ENCODE assay signal across 1 cellular context in the genomic region with DNA sequence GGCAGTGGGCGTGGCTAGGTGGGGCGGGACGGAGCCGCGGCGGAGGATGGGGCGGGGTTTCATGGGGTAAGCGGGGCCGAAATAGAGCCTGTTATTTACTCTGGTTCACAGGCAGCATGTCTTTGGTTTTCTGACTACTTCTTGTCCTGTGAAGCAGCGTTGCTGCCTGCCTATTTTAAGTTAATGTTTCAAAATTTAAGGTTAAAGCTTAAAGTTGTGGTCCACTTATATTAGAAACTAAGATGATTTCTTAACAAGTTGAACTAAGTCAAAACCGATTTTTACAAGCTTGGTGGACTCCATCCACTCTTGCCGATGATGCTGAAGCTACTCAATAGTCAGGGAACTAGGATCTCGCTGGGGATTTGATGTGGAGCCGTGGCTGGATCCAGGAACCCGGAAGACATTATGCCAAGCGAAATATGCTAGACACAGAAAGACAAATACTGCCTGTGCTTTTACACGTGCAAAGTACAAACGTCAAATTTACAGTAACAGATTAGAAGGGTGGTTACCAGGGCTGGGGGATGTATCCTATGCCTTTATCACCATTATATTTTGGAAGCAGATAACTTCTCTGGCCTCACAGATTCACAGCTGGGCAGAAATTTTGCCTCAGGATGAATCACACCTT.
TF ChIP-seq lines count a peak whose summit lies in the region.

No MANE protein-coding gene starts in this region.

TF ChIP-seq in WTC11, 78 proteins besides CTCF, POLR2A, EP300 and RAD21 (continued from another document):
- TF ChIP-seq, protein P1, sequence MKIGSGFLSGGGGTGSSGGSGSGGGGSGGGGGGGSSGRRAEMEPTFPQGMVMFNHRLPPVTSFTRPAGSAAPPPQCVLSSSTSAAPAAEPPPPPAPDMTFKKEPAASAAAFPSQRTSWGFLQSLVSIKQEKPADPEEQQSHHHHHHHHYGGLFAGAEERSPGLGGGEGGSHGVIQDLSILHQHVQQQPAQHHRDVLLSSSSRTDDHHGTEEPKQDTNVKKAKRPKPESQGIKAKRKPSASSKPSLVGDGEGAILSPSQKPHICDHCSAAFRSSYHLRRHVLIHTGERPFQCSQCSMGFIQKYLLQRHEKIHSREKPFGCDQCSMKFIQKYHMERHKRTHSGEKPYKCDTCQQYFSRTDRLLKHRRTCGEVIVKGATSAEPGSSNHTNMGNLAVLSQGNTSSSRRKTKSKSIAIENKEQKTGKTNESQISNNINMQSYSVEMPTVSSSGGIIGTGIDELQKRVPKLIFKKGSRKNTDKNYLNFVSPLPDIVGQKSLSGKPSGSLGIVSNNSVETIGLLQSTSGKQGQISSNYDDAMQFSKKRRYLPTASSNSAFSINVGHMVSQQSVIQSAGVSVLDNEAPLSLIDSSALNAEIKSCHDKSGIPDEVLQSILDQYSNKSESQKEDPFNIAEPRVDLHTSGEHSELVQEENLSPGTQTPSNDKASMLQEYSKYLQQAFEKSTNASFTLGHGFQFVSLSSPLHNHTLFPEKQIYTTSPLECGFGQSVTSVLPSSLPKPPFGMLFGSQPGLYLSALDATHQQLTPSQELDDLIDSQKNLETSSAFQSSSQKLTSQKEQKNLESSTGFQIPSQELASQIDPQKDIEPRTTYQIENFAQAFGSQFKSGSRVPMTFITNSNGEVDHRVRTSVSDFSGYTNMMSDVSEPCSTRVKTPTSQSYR (CRISPR knock-in tag; IDR thresholded peaks at IDR 0.05): no peak
- TF ChIP-seq, protein P2, sequence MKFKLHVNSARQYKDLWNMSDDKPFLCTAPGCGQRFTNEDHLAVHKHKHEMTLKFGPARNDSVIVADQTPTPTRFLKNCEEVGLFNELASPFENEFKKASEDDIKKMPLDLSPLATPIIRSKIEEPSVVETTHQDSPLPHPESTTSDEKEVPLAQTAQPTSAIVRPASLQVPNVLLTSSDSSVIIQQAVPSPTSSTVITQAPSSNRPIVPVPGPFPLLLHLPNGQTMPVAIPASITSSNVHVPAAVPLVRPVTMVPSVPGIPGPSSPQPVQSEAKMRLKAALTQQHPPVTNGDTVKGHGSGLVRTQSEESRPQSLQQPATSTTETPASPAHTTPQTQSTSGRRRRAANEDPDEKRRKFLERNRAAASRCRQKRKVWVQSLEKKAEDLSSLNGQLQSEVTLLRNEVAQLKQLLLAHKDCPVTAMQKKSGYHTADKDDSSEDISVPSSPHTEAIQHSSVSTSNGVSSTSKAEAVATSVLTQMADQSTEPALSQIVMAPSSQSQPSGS (CRISPR knock-in tag; IDR thresholded peaks at IDR 0.05; ENCODE audit: borderline replicate concordance, low read depth): no peak
- TF ChIP-seq ZBTB21 (CRISPR knock-in tag; IDR thresholded peaks at IDR 0.05; ENCODE audit: borderline replicate concordance): no peak
